16 cellular contexts compared by ENCODE assay signal in genomic region chr22:23222033-23222840, GRCh38. TPM values are rescaled to one million over a fixed set of nuclear protein-coding genes. Genes with fewer than 3 reads are reported as not detected.
A peak's percentile ranks its signal among the peaks of the same experiment; 100 is the strongest.
DNase-seq lines count a peak whose midpoint lies in the region; ATAC-seq and TF ChIP-seq lines count a peak whose summit lies in the region.
"Had no signal": no experiment of that assay in that cellular context is flagged by ENCODE, and none has a peak within 500 bp of the region (broad histone marks: within the 10 kb centered on the region; RNA-seq: fewer than 3 reads in every experiment).

No MANE protein-coding gene starts in this region.

- TF ChIP-seq CTCF in nephron (IDR thresholded peaks at IDR 0.05; ENCODE audit: unreplicated experiment in 3 of 3) = no peak
- TF ChIP-seq CTCF in prostate gland (IDR thresholded peaks at IDR 0.05) = no peak

- H3K4me1 Mint-ChIP-seq in T-helper 1 cell treated with Interleukin-12 subunit alpha and Interleukin-12 subunit beta and Interleukin-4 antibody, amounts not matched to agents 30 μg/mL and 1 μg/mL, for 36 hours (ENCODE audit: low read depth) = peaks cover 84% of the 10 kb centered on the region
- H3K4me1 Mint-ChIP-seq in activated T-helper 17 cell treated with anti-CD3 and anti-CD28 coated beads, Interleukin-2, amount 50 U/mL, for 72 hours = peaks cover 65% of the 10 kb centered on the region
- H3K4me1 Mint-ChIP-seq in nephron = peaks cover 84% of the 10 kb centered on the region

- peaks cover 2% of the 10 kb centered on the region for H3K9me3 Mint-ChIP-seq in T-helper 1 cell treated with Interleukin-12 subunit alpha and Interleukin-12 subunit beta and Interleukin-4 antibody, amounts not matched to agents 30 μg/mL and 1 μg/mL, for 36 hours
- no peaks in the 10 kb centered on the region for H3K9me3 Mint-ChIP-seq in activated T-helper 17 cell treated with anti-CD3 and anti-CD28 coated beads, Interleukin-2, amount 50 U/mL, for 72 hours
- H3K9me3 Mint-ChIP-seq in nephron = peaks cover 6% of the 10 kb centered on the region

- H3K36me3 ChIP-seq in Karpas-422 (ENCODE audit: insufficient read depth, low read length) (peaks cover 4% of the 10 kb centered on the region; the same call in 1 of the 2 replicates), MG63 (no peaks in the 10 kb centered on the region), prostate gland (no peaks in the 10 kb centered on the region)
- H3K36me3 ChIP-seq: sigmoid colon had no signal

- H3K4me2 ChIP-seq in Karpas-422 (ENCODE audit: low read depth, low read length, poor library complexity, severe bottlenecking) = no peak overlapping the region

- H3K4me3 Mint-ChIP-seq in T-helper 1 cell treated with Interleukin-12 subunit alpha and Interleukin-12 subunit beta and Interleukin-4 antibody, amounts not matched to agents 30 μg/mL and 1 μg/mL, for 36 hours = peak overlapping the region; percentile 14
- H3K4me3 Mint-ChIP-seq in activated T-helper 17 cell treated with anti-CD3 and anti-CD28 coated beads, Interleukin-2, amount 50 U/mL, for 72 hours = peak overlapping the region; percentile 15
- no peak overlapping the region for H3K4me3 Mint-ChIP-seq in nephron

- peak overlapping the region; percentile 49 for H3K27ac Mint-ChIP-seq in T-helper 1 cell treated with Interleukin-12 subunit alpha and Interleukin-12 subunit beta and Interleukin-4 antibody, amounts not matched to agents 30 μg/mL and 1 μg/mL, for 36 hours
- H3K27ac Mint-ChIP-seq in activated T-helper 17 cell treated with anti-CD3 and anti-CD28 coated beads, Interleukin-2, amount 50 U/mL, for 72 hours = peak overlapping the region; percentile 87
- peak overlapping the region in 2 of 3 experiments; percentile 8 for H3K27ac Mint-ChIP-seq in nephron

- WGBS in prostate gland = 90% methylated on average over 11 of the region's 11 CpGs

- peaks cover under 1% of the 10 kb centered on the region; the same call in 1 of the 2 replicates for H3K9me3 ChIP-seq in Karpas-422 (ENCODE audit: low read length)
- H3K9me3 ChIP-seq in MG63 = no peaks in the 10 kb centered on the region
- H3K9me3 ChIP-seq in prostate gland = no peaks in the 10 kb centered on the region
- H3K9me3 ChIP-seq: sigmoid colon had no signal

- no peak for DNase-seq in T-helper 1 cell
- DNase-seq in Karpas-422 = no peak
- DNase-seq in MG63 = no peak
- no peak for DNase-seq in NCI-H2227 (lab: John Stamatoyannopoulos, UW; ENCODE audit: unreplicated experiment)
- DNase-seq in prostate gland (ENCODE audit: low spot score) = no peak
- DNase-seq: activated CD4-positive, CD25-positive, alpha-beta regulatory T cell; activated gamma-delta T cell treated with Interleukin-2 at 50 U/mL for 16 hours; DMS153; NCI-H1436 treated with DMSO at 0.1 percent for 48 hours; NCI-H526 treated with DMSO at 0.1 percent for 48 hours; SIG-M5; sigmoid colon had no signal

- H3K27me3 Mint-ChIP-seq in T-helper 1 cell treated with Interleukin-12 subunit alpha and Interleukin-12 subunit beta and Interleukin-4 antibody, amounts not matched to agents 30 μg/mL and 1 μg/mL, for 36 hours (ENCODE audit: low read depth) = no peaks in the 10 kb centered on the region
- no peaks in the 10 kb centered on the region for H3K27me3 Mint-ChIP-seq in activated T-helper 17 cell treated with anti-CD3 and anti-CD28 coated beads, Interleukin-2, amount 50 U/mL, for 72 hours
- H3K27me3 Mint-ChIP-seq in nephron (ENCODE audit: low read depth) = peaks cover 38% of the 10 kb centered on the region

- H3K4me3 ChIP-seq in Karpas-422 (ENCODE audit: low read length) (no peak overlapping the region), MG63 (no peak overlapping the region), prostate gland (no peak overlapping the region)
- H3K4me3 ChIP-seq: sigmoid colon had no signal

- TF ChIP-seq POLR2A in prostate gland (IDR thresholded peaks at IDR 0.05) = no peak

- intact Hi-C loops in prostate gland (cut with DNase I) = no loop called here

- H3K9me2 ChIP-seq in Karpas-422 (replicated peaks; ENCODE audit: insufficient read depth, low read length) = no peaks in the 10 kb centered on the region

- H3K27me3 ChIP-seq in Karpas-422 (ENCODE audit: low read length) (no peaks in the 10 kb centered on the region), MG63 (no peaks in the 10 kb centered on the region), prostate gland (replicated peaks; ENCODE audit: insufficient read depth) (no peaks in the 10 kb centered on the region)
- H3K27me3 ChIP-seq: sigmoid colon had no signal

- H3K4me1 ChIP-seq in Karpas-422 (ENCODE audit: low read length) (peaks cover 91% of the 10 kb centered on the region), prostate gland (replicated peaks) (peaks cover 7% of the 10 kb centered on the region)

- H3K36me3 Mint-ChIP-seq in T-helper 1 cell treated with Interleukin-12 subunit alpha and Interleukin-12 subunit beta and Interleukin-4 antibody, amounts not matched to agents 30 μg/mL and 1 μg/mL, for 36 hours (ENCODE audit: low read depth) = peaks cover 12% of the 10 kb centered on the region
- no peaks in the 10 kb centered on the region for H3K36me3 Mint-ChIP-seq in activated T-helper 17 cell treated with anti-CD3 and anti-CD28 coated beads, Interleukin-2, amount 50 U/mL, for 72 hours (ENCODE audit: low read depth)
- H3K36me3 Mint-ChIP-seq in nephron (ENCODE audit: low read depth) = peaks cover 7% of the 10 kb centered on the region

- H2AFZ ChIP-seq in Karpas-422 (ENCODE audit: low read length) = no peak overlapping the region

- peaks cover 60% of the 10 kb centered on the region for H3K79me2 ChIP-seq in Karpas-422 (ENCODE audit: low read length)

- H4K20me1 ChIP-seq in Karpas-422 (ENCODE audit: insufficient read depth, low read depth, low read length) = no peaks in the 10 kb centered on the region; the same call in 1 of the 2 replicates

- ATAC-seq in activated T-helper 17 cell treated with anti-CD3 and anti-CD28 coated beads, Interleukin-2, amount 50 U/mL, for 72 hours (replicated peaks) = no peak

- peak overlapping the region; percentile 98 for H3K27ac ChIP-seq in Karpas-422 (ENCODE audit: low read length)
- no peak overlapping the region for H3K27ac ChIP-seq in prostate gland
- H3K27ac ChIP-seq: 22Rv1 had no signal

- no peak overlapping the region for H3K9ac ChIP-seq in Karpas-422 (ENCODE audit: low read length)

RNA-seq across cellular contexts. Expression of gene BCR, which starts 41.9 kb away (rescaled TPM):
- total RNA-seq in Karpas-422 (2014; rRNA removed; shearing (Covaris generic); ENCODE audit: low replicate concordance) = 29.7 and 40.5 TPM in 2 replicates
- 10 to 100 TPM; 43.3 to 50.3 TPM for total RNA-seq in activated T-helper 17 cell treated with anti-CD3 and anti-CD28 coated beads, Interleukin-2, amount 50 U/mL, for 72 hours
- total RNA-seq in MG63 (2014; rRNA removed; shearing (Covaris generic); ENCODE audit: low replicate concordance) = 10.6 and 17.3 TPM in 2 replicates
- total RNA-seq in prostate gland = 10 to 100 TPM; 32.7 to 88.8 TPM

Comparison
In these comparisons a context has a peak if more than half of its experiments do, and no peak if none do; other contexts are left out.
1. H3K27ac Mint-ChIP-seq: peak in every context shown above with its lines; median percentile 87 in activated T-helper 17 cell treated with anti-CD3 and anti-CD28 coated beads, Interleukin-2, amount 50 U/mL, for 72 hours; 49 in T-helper 1 cell treated with Interleukin-12 subunit alpha and Interleukin-12 subunit beta and Interleukin-4 antibody, amounts not matched to agents 30 μg/mL and 1 μg/mL, for 36 hours; 8 in nephron.
2. H3K4me3 Mint-ChIP-seq: peak in T-helper 1 cell treated with Interleukin-12 subunit alpha and Interleukin-12 subunit beta and Interleukin-4 antibody, amounts not matched to agents 30 μg/mL and 1 μg/mL, for 36 hours (single experiment) and activated T-helper 17 cell treated with anti-CD3 and anti-CD28 coated beads, Interleukin-2, amount 50 U/mL, for 72 hours (single experiment); none in nephron (0 of 3).